In genomic region chr1:84632975-84633427, GRCh38 we compare ENCODE assay signal across 9 cellular contexts. TPM values are rescaled to one million over a fixed set of nuclear protein-coding genes. Genes with fewer than 3 reads are reported as not detected.
DNase-seq lines count a peak whose midpoint lies in the region; ATAC-seq and TF ChIP-seq lines count a peak whose summit lies in the region.
"Had no signal": no experiment of that assay in that cellular context is flagged by ENCODE, and none has a peak within 500 bp of the region (broad histone marks: within the 10 kb centered on the region; RNA-seq: fewer than 3 reads in every experiment).

No MANE protein-coding gene starts in this region.

- H3K36me3 Mint-ChIP-seq in nephron (ENCODE audit: low read depth), result no peaks in the 10 kb centered on the region

- no peak overlapping the region for H3K4me3 Mint-ChIP-seq in nephron

- TF ChIP-seq CTCF in mammary epithelial cell (conservative IDR thresholded peaks at IDR 0.05 in 1 of 2, IDR thresholded peaks at IDR 0.05 in 1 of 2; ENCODE audit: extremely low read depth in 1 of 2, insufficient read depth in 1 of 2, low read depth in 1 of 2, low read length in 2 of 2) (no peak), nephron (IDR thresholded peaks at IDR 0.05; ENCODE audit: unreplicated experiment in 3 of 3) (no peak), lower lobe of right lung (IDR thresholded peaks at IDR 0.05) (no peak)

- no peaks in the 10 kb centered on the region for H4K20me1 ChIP-seq in mammary epithelial cell (ENCODE audit: insufficient read depth, low read length)

- WGBS in mammary epithelial cell (ENCODE audit: low coverage, missing lambda C conversion rate), result 100% methylated on average over 1 of the region's 1 CpG

- H3K9me3 Mint-ChIP-seq in nephron, result no peaks in the 10 kb centered on the region

- H3K79me2 ChIP-seq in mammary epithelial cell (ENCODE audit: insufficient read depth, low read length), result no peaks in the 10 kb centered on the region

- ATAC-seq in GM18511 (IDR thresholded peaks at IDR 0.05; ENCODE audit: unreplicated experiment) (peak; percentile 63), HG03378 (IDR thresholded peaks at IDR 0.05; ENCODE audit: unreplicated experiment) (peak; percentile 59), HG03457 (IDR thresholded peaks at IDR 0.05; ENCODE audit: unreplicated experiment) (no peak), lower lobe of right lung (no peak)

- intact Hi-C loops in mammary epithelial cell (cut with micrococcal nuclease) (no loop called here), lower lobe of right lung (cut with DNase I) (no loop called here)

- H3K27me3 ChIP-seq in mammary epithelial cell (ENCODE audit: insufficient read depth, low read length) (no peaks in the 10 kb centered on the region), lower lobe of right lung (ENCODE audit: low read depth) (no peaks in the 10 kb centered on the region)

- H3K36me3 ChIP-seq in mammary epithelial cell (ENCODE audit: insufficient read depth, low read length) (no peaks in the 10 kb centered on the region), lower lobe of right lung (no peaks in the 10 kb centered on the region)

- H3K9ac ChIP-seq in mammary epithelial cell (ENCODE audit: insufficient read depth, low read length), result no peak overlapping the region

- H3K4me3 ChIP-seq in mammary epithelial cell (replicated peaks in 1 of 3; ENCODE audit: insufficient read depth in 1 of 3, low read depth in 2 of 3, low read length in 3 of 3) (no peak overlapping the region), lower lobe of right lung (no peak overlapping the region)

- peak overlapping the region; percentile 57 to 91 (median 78) for H3K27ac Mint-ChIP-seq in nephron

- H3K27me3 Mint-ChIP-seq in nephron (ENCODE audit: low read depth), result peaks cover 4% of the 10 kb centered on the region

- CTCF ChIA-PET in mammary epithelial cell (lab: Charles Lee; ENCODE audit: low non-redundant PET), result no interaction called here

- peaks cover 8% of the 10 kb centered on the region for H3K4me1 Mint-ChIP-seq in nephron

- dilution Hi-C loops in mammary epithelial cell (cut with HindIII; ENCODE audit: low sequenced_read_pairs), result no loop called here

- in situ Hi-C loops in mammary epithelial cell (cut with MboI; ENCODE audit: low sequenced_read_pairs in 2 of 2), result loop anchor here in 1 of 2 donors (25.0 kb wide), 1 partner anchor 304 kb away; no protein-coding TSS in a partner anchor

- H3K4me2 ChIP-seq in mammary epithelial cell (ENCODE audit: insufficient read depth, low read depth, low read length), result peak overlapping the region; percentile 21

- H3K27ac ChIP-seq in mammary epithelial cell (ENCODE audit: insufficient read depth, low read depth, low read length) (no peak overlapping the region), lower lobe of right lung (no peak overlapping the region)

- BruUV-seq in mammary epithelial cell (replicated peaks; lab: Mats Ljungman, UMichigan), result no TSS peak

- peak; percentile 61 for DNase-seq in mammary epithelial cell
- no peak for DNase-seq in SK-N-DZ (ENCODE audit: low spot score)
- no peak for DNase-seq in activated T-cell treated with anti-CD3 and anti-CD28 coated beads, Interleukin-2, amount 50 U/mL, for 1 hour
- DNase-seq in lower lobe of right lung, result no peak
- DNase-seq: Kasumi-1 had no signal

- peaks cover 31% of the 10 kb centered on the region for H3K4me1 ChIP-seq in mammary epithelial cell (ENCODE audit: insufficient read depth, low read length)
- H3K4me1 ChIP-seq in lower lobe of right lung, result no peaks in the 10 kb centered on the region

- H2AFZ ChIP-seq in mammary epithelial cell (ENCODE audit: low read depth, low read length), result peak overlapping the region; percentile 37

- H3K9me3 ChIP-seq in mammary epithelial cell (replicated peaks; ENCODE audit: insufficient read depth, low read length) (no peaks in the 10 kb centered on the region), lower lobe of right lung (no peaks in the 10 kb centered on the region)

RNA-seq across cellular contexts. Expression of gene SSX2IP, which starts 57.3 kb away (rescaled TPM):
- total RNA-seq in mammary epithelial cell (10 to 100 TPM; 11.3 to 22.5 TPM), lower lobe of right lung (5.8 TPM)
- 5.2 TPM for polyA plus RNA-seq in mammary epithelial cell
- polyA minus RNA-seq in mammary epithelial cell, result 2.7 TPM
- polyA plus RNA-seq in SK-N-DZ (2014; cell fraction: cytosol; rRNA removed), result 9.8 and 12.1 TPM in 2 replicates
- polyA plus RNA-seq in SK-N-DZ (2014; cell fraction: nucleus; rRNA removed), result 10.5 and 13.0 TPM in 2 replicates

RNA-seq across cellular contexts. Expression of gene CTBS, which starts 58.8 kb away (rescaled TPM):
- total RNA-seq in mammary epithelial cell (10 to 100 TPM; 12.3 to 13.1 TPM), lower lobe of right lung (27.4 TPM)
- polyA plus RNA-seq in mammary epithelial cell, result 10.5 TPM
- 4.0 TPM for polyA minus RNA-seq in mammary epithelial cell
- polyA plus RNA-seq in SK-N-DZ (2014; cell fraction: cytosol; rRNA removed), result 6.8 and 7.5 TPM in 2 replicates
- polyA plus RNA-seq in SK-N-DZ (2014; cell fraction: nucleus; rRNA removed), result 2.8 and 3.4 TPM in 2 replicates

Comparison
In these comparisons a context has a peak if more than half of its experiments do, and no peak if none do; other contexts are left out.
1. ATAC-seq: peak in GM18511 (single experiment) and HG03378 (single experiment); none in HG03457 (single experiment) and lower lobe of right lung (0 of 2).